In genomic region chr15:43828061-43828657, GRCh38 we compare ENCODE assay signal across 8 cellular contexts. TPM values are rescaled to one million over a fixed set of nuclear protein-coding genes. Genes with fewer than 3 reads are reported as not detected.
DNase-seq lines count a peak whose midpoint lies in the region; ATAC-seq, FAIRE-seq and TF ChIP-seq lines count a peak whose summit lies in the region.

No MANE protein-coding gene starts in this region.

- no peaks in the 10 kb centered on the region for H3K27me3 ChIP-seq in GM06990 (replicated peaks; ENCODE audit: control insufficient read depth, insufficient read depth, low read length)
- H3K27me3 ChIP-seq in brain microvascular endothelial cell (replicated peaks): no peaks in the 10 kb centered on the region
- H3K27me3 ChIP-seq in osteoblast (ENCODE audit: insufficient read depth, low read length): no peaks in the 10 kb centered on the region

- H3K4me1 ChIP-seq in osteoblast (ENCODE audit: insufficient read depth, low read length): peaks cover 21% of the 10 kb centered on the region

- DNase-seq in GM06990 (ENCODE audit: extremely low read depth, insufficient read length) (peak; percentile 43), MV-4-11 (lab: John Stamatoyannopoulos, UW) (peak; percentile 11), brain microvascular endothelial cell (no peak), osteoblast (ENCODE audit: insufficient read length, low spot score, missing footprints) (no peak), NCI-H510A (lab: John Stamatoyannopoulos, UW) (no peak), RCC 7860 (ENCODE audit: low spot score) (no peak), NCI-H446 (lab: John Stamatoyannopoulos, UW) (no peak)

- H4K20me1 ChIP-seq in osteoblast (ENCODE audit: insufficient read depth, low read length): no peaks in the 10 kb centered on the region

- ATAC-seq in HG03520 (IDR thresholded peaks at IDR 0.05; ENCODE audit: unreplicated experiment): no peak

- peaks cover 45% of the 10 kb centered on the region for H3K79me2 ChIP-seq in osteoblast (ENCODE audit: insufficient read depth, low read length)

- H3K4me3 ChIP-seq in GM06990 (replicated peaks; ENCODE audit: low read depth, low read length) (peak overlapping the region; percentile 90), brain microvascular endothelial cell (ENCODE audit: low read depth, low read length) (peak overlapping the region; percentile 76), osteoblast (ENCODE audit: insufficient read depth, low read length) (peak overlapping the region; percentile 92)

- FAIRE-seq in RCC 7860 (lab: Jason Lieb, UNC): no peak

- TF ChIP-seq CTCF in GM06990 (IDR thresholded peaks at IDR 0.05; ENCODE audit: insufficient read depth, low read length, poor library complexity, severe bottlenecking): no peak
- no peak for TF ChIP-seq CTCF in brain microvascular endothelial cell (IDR thresholded peaks at IDR 0.05; ENCODE audit: low read depth, low read length, missing control alignments)
- no peak for TF ChIP-seq CTCF in osteoblast (IDR thresholded peaks at IDR 0.05; ENCODE audit: extremely low read depth, low read depth, low read length)

- peak overlapping the region; percentile 98 for H3K4me2 ChIP-seq in osteoblast (ENCODE audit: insufficient read depth, low read length)

- H3K36me3 ChIP-seq in GM06990 (ENCODE audit: control insufficient read depth, insufficient read depth, low read length) (no peaks in the 10 kb centered on the region), brain microvascular endothelial cell (replicated peaks) (no peaks in the 10 kb centered on the region), osteoblast (ENCODE audit: insufficient read depth, low read length) (no peaks in the 10 kb centered on the region)

- no peaks in the 10 kb centered on the region for H3K9me3 ChIP-seq in osteoblast (ENCODE audit: low read depth, low read length)

- in situ Hi-C loops in brain microvascular endothelial cell (cut with HindIII; ENCODE audit: low pct_ligation_motif_present, low sequenced_read_pairs): no loop called here

- no peak overlapping the region for H3K27ac ChIP-seq in brain microvascular endothelial cell
- H3K27ac ChIP-seq in osteoblast (ENCODE audit: low read depth, low read length): peak overlapping the region; percentile 65

- peak overlapping the region; percentile 100 for H2AFZ ChIP-seq in osteoblast (ENCODE audit: low read length)

RNA-seq across cellular contexts. Expression of gene WDR76, which starts 1.4 kb away (rescaled TPM):
- 6.5 and 7.6 TPM in 2 replicates for total RNA-seq in osteoblast

RNA-seq across cellular contexts. Expression of gene MFAP1, which starts 3.7 kb away (rescaled TPM):
- total RNA-seq in osteoblast: 14.7 and 16.6 TPM in 2 replicates

RNA-seq across cellular contexts. Expression of gene HYPK, which starts 27.8 kb away (rescaled TPM):
- total RNA-seq in osteoblast: 5.4 and 6.5 TPM in 2 replicates

RNA-seq across cellular contexts. Expression of gene SERINC4, which starts 28.1 kb away (rescaled TPM):
- not detected in 2 replicates for total RNA-seq in osteoblast

RNA-seq across cellular contexts. Expression of gene SERF2, which starts 36.0 kb away (rescaled TPM):
- 432 and 461 TPM in 2 replicates for total RNA-seq in osteoblast

Comparison
In these comparisons a context has a peak if more than half of its experiments do, and no peak if none do; other contexts are left out.
1. DNase-seq: peak in GM06990 (single experiment) and MV-4-11 (single experiment); none in brain microvascular endothelial cell (single experiment), osteoblast (single experiment), NCI-H510A (single experiment), RCC 7860 (single experiment) and NCI-H446 (0 of 2).
2. Peak in every context shown above with its lines, with median percentiles within 50 percentile points of each other: H3K4me3 ChIP-seq.